In genomic region chr13:49652691-49653305, GRCh38 we compare ENCODE assay signal across 8 cellular contexts. TPM values are rescaled to one million over a fixed set of nuclear protein-coding genes. Genes with fewer than 3 reads are reported as not detected.
A peak's percentile ranks its signal among the peaks of the same experiment; 100 is the strongest.
DNase-seq lines count a peak whose midpoint lies in the region; ATAC-seq and TF ChIP-seq lines count a peak whose summit lies in the region.

No MANE protein-coding gene starts in this region.

- no peaks in the 10 kb centered on the region for H3K4me1 ChIP-seq in ascending aorta
- H3K4me1 ChIP-seq in aorta (ENCODE audit: control insufficient read depth in 1 of 2, insufficient read depth in 2 of 2, low read length in 2 of 2) = no peaks in the 10 kb centered on the region

- H3K27me3 ChIP-seq in BJ (ENCODE audit: control insufficient read depth, insufficient read depth, low read length) (no peaks in the 10 kb centered on the region), ascending aorta (no peaks in the 10 kb centered on the region), aorta (ENCODE audit: control insufficient read depth in 1 of 2, insufficient read depth in 2 of 2, low read length in 1 of 2) (no peaks in the 10 kb centered on the region)

- H3K4me3 ChIP-seq in BJ (ENCODE audit: low read depth, low read length) = no peak overlapping the region
- no peak overlapping the region for H3K4me3 ChIP-seq in ascending aorta
- H3K4me3 ChIP-seq in aorta (ENCODE audit: low read length in 2 of 2) = no peak overlapping the region

- CTCF ChIA-PET in BJ (lab: Yijun Ruan, JAX) = no interaction called here

- intact Hi-C loops in ascending aorta (cut with DNase I) = loop anchor here (5.0 kb wide), 1 partner anchor 195 kb away; no protein-coding TSS in a partner anchor
- intact Hi-C loops in left colon (cut with DNase I, micrococcal nuclease) = no loop called here
- intact Hi-C loops in aorta (cut with DNase I) = loop anchor here (2.0 to 5.0 kb wide), 2 partner anchors 195 to 196 kb away; no protein-coding TSS in a partner anchor

- no peaks in the 10 kb centered on the region for H3K36me3 ChIP-seq in BJ (ENCODE audit: control insufficient read depth, insufficient read depth, low read length)
- no peaks in the 10 kb centered on the region for H3K36me3 ChIP-seq in ascending aorta
- no peaks in the 10 kb centered on the region for H3K36me3 ChIP-seq in aorta (ENCODE audit: control insufficient read depth in 1 of 2, insufficient read depth in 2 of 2, low read length in 1 of 2)

- peak; percentile 53 for TF ChIP-seq CTCF in BJ (IDR thresholded peaks at IDR 0.05; ENCODE audit: insufficient read depth, low read depth, low read length)
- peak in 2 of 3 experiments; percentile 14 to 30 for TF ChIP-seq CTCF in ascending aorta (IDR thresholded peaks at IDR 0.05)

- H3K27ac ChIP-seq in ascending aorta (no peak overlapping the region), aorta (ENCODE audit: low read depth in 1 of 2, low read length in 2 of 2) (no peak overlapping the region)

- DNase-seq in BJ (ENCODE audit: low read depth) = no peak
- DNase-seq in NCI-H2227 treated with DMSO at 0.1 percent for 48 hours (lab: John Stamatoyannopoulos, UW) = peak; percentile 30
- DNase-seq in ascending aorta (ENCODE audit: low spot score in 2 of 2) = no peak
- peak; percentile 34 to 39 for DNase-seq in left colon
- DNase-seq in aorta = no peak

- POLR2A ChIA-PET in BJ (lab: Charles Lee) = no interaction called here

- H3K9me3 ChIP-seq in ascending aorta (no peaks in the 10 kb centered on the region), aorta (ENCODE audit: control insufficient read depth, low read length) (no peaks in the 10 kb centered on the region)

- WGBS in aorta, 2 donors = 42 to 50% methylated on average over 11 of the region's 11 CpGs

- ATAC-seq in GM18907 (IDR thresholded peaks at IDR 0.05; ENCODE audit: unreplicated experiment) = peak; percentile 45
- ATAC-seq in left colon = peak; percentile 92
- peak; percentile 55 for ATAC-seq in aorta (ENCODE audit: low FRiP score)
- no peak for ATAC-seq in GM19397 (IDR thresholded peaks at IDR 0.05; ENCODE audit: unreplicated experiment)
- ATAC-seq in HG03159 (IDR thresholded peaks at IDR 0.05; ENCODE audit: unreplicated experiment) = no peak

RNA-seq across cellular contexts. Expression of gene ARL11, which starts 24.5 kb away (rescaled TPM):
- polyA plus RNA-seq in BJ (2011; rRNA removed) (not detected in 2 replicates), aorta (1 to 10 TPM in 1 of 2 donors, under 1 TPM in 1; 0.08 to 1.8 TPM)
- polyA minus RNA-seq in BJ (2011; rRNA and poly(A)+ RNA removed) = not detected in 2 replicates
- total RNA-seq in ascending aorta (0.43 TPM), left colon (1 to 10 TPM; 1.7 TPM), aorta (1 to 10 TPM; 1.1 to 1.8 TPM)

RNA-seq across cellular contexts. Expression of gene EBPL, which starts 38.5 kb away (rescaled TPM):
- 43.3 and 52.2 TPM in 2 replicates for polyA plus RNA-seq in BJ (2011; rRNA removed)
- polyA minus RNA-seq in BJ (2011; rRNA and poly(A)+ RNA removed) = 8.8 and 12.0 TPM in 2 replicates
- 18.3 TPM for total RNA-seq in ascending aorta
- 10 to 100 TPM; 34.8 to 45.8 TPM for total RNA-seq in left colon
- 10 to 100 TPM; 24.2 to 36.4 TPM for total RNA-seq in aorta
- polyA plus RNA-seq in aorta = 10 to 100 TPM; 23.7 to 31.7 TPM

Comparison
In these comparisons a context has a peak if more than half of its experiments do, and no peak if none do; other contexts are left out.
1. DNase-seq: peak in NCI-H2227 treated with DMSO at 0.1 percent for 48 hours (single experiment) and left colon (2 of 2); none in BJ (single experiment), ascending aorta (0 of 2) and aorta (0 of 2).
2. ATAC-seq: peak in GM18907 (single experiment), left colon (single experiment) and aorta (single experiment); none in GM19397 (single experiment) and HG03159 (single experiment).
3. intact Hi-C loops: an anchor here in ascending aorta (5.0 kb wide) and aorta (2.0 to 5.0 kb wide); none called in left colon.